In the genomic region with DNA sequence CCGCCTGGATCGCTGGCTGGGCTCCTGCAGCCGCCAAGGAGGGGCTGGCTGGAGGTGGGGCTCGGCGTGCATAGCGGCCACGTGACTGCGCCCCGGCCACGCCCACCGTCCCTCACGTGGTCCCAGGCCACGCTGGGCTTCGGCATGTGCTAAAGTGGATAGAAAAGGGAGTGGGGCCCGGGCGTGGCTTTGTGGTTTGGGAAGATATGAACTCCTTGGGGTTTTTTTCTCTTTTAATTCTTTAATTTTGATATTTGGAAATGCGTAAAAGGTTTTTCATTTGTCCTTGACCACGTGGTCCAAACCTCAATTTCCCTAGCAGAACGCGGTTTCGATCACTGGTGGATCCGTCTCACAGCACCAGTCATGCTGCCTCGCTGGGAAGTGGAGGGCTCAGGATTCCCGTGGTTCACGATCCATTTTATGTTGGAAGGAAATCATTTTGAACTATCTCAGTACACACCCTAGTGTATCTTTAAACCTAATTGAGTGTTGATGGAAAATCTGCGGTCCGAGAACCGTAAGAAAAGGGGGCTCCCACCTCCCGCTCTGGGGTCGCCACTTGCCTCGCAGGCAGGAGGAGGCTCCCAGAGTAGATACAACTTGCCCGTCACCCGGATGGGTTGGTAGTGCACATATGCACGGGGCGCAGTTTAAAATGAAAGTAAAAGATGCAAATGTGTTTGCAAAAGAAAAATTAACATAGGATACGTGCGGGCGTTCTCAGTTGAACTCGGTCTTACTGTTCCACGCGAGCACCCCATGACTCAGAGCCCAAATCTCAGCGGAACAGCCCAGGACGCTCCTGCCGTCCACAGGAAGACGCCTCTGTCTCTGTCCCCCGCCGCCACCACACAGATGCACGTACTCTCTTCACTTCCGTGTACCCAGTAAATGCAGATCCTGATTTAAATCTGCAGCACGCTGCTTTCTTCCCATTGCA, we compare ENCODE assay signal across 8 cellular contexts.
DNase-seq lines count a peak whose midpoint lies in the region; ATAC-seq and TF ChIP-seq lines count a peak whose summit lies in the region.

No MANE protein-coding gene starts in this region.

- H3K27me3 ChIP-seq in H9 (ENCODE audit: insufficient read depth, low read length) (no peaks in the 10 kb centered on the region), MG63 (no peaks in the 10 kb centered on the region), body of pancreas (no peaks in the 10 kb centered on the region)

- H3K56ac ChIP-seq in H9 (ENCODE audit: insufficient read length, low read depth, low read length), result no peak overlapping the region

- H3K36me3 ChIP-seq in MG63 (no peaks in the 10 kb centered on the region), body of pancreas (replicated peaks in 1 of 2; ENCODE audit: insufficient read depth in 1 of 2, low read depth in 2 of 2) (no peaks in the 10 kb centered on the region)

- no peak overlapping the region for H2BK5ac ChIP-seq in H9 (ENCODE audit: insufficient read length, low read length)

- H3K14ac ChIP-seq in H9 (ENCODE audit: insufficient read depth, low read length), result peak overlapping the region; percentile 86; the same call in 1 of the 2 replicates

- H2BK12ac ChIP-seq in H9 (ENCODE audit: insufficient read length, low read depth, low read length), result no peak overlapping the region

- no peaks in the 10 kb centered on the region for H3K9me3 Mint-ChIP-seq in H9

- no peak overlapping the region for H2AK5ac ChIP-seq in H9 (ENCODE audit: insufficient read length, low read length)

- H3K4me1 ChIP-seq in H9 (ENCODE audit: insufficient read depth, low read length) (peaks cover 14% of the 10 kb centered on the region; the same call in 1 of the 2 replicates), body of pancreas (peaks cover 14% of the 10 kb centered on the region)

- H3K4me3 ChIP-seq in MG63 (peak overlapping the region; percentile 55), body of pancreas (peak overlapping the region in 1 of 2 donors; percentile 35)

- H4K20me1 ChIP-seq in H9 (ENCODE audit: control insufficient read depth, insufficient read depth, insufficient read length), result no peaks in the 10 kb centered on the region

- peaks cover 0 to 1% (median 0%) of the 10 kb centered on the region in 3 experiments; a peak in 2 of 7 replicates for H3K36me3 Mint-ChIP-seq in H9 (ENCODE audit: insufficient read depth in 1 of 3, low read depth in 3 of 3)

- intact Hi-C loops in body of pancreas (cut with DNase I), result no loop called here

- TF ChIP-seq POLR2A in body of pancreas (IDR thresholded peaks at IDR 0.05), result peak in 2 of 3 donors; percentile 2 to 20

- H2AFZ ChIP-seq in H9 (ENCODE audit: low read length), result no peak overlapping the region

- H2BK20ac ChIP-seq in H9 (ENCODE audit: low read depth, low read length, poor library complexity, severe bottlenecking), result no peak overlapping the region

- H3K27ac ChIP-seq in H9 (ENCODE audit: insufficient read length, low read depth, low read length), result no peak overlapping the region
- peak overlapping the region in 3 of 4 donors; percentile 22 to 80 (median 54) for H3K27ac ChIP-seq in body of pancreas

- no peak overlapping the region for H3T11ph ChIP-seq in H9 (ENCODE audit: low read length)

- no peak overlapping the region for H3K4me2 ChIP-seq in H9 (ENCODE audit: insufficient read depth, insufficient read length, low read length)

- H3K23ac ChIP-seq in H9 (ENCODE audit: insufficient read length, low read depth, low read length), result no peak overlapping the region

- DNase-seq in EL, result peak; percentile 77
- DNase-seq in H9, result peak; percentile 63
- peak; percentile 93 for DNase-seq in MG63
- DNase-seq in UCSD-AML1 (lab: John Stamatoyannopoulos, UW; ENCODE audit: unreplicated experiment), result peak; percentile 44
- DNase-seq in body of pancreas, result peak; percentile 69 to 82 (median 76)
- DNase-seq in iPS-NIHi7 (ENCODE audit: extremely low spot score), result peak; percentile 78
- DNase-seq in stimulated activated CD4-positive, alpha-beta T cell treated with anti-CD3 and anti-CD28 coated beads, Interleukin-15, amount 100 ng/mL, for 24 hours, result peak; percentile 84
- no peak for DNase-seq in cerebellar nuclear complex (lab: John Stamatoyannopoulos, UW)

- no CpG with 5 or more reads among the region's 50 CpGs for WGBS in H9 (ENCODE audit: extremely low coverage, insufficient read length, low lambda C conversion rate)
- 47 to 52% methylated on average over 50 of the region's 50 CpGs for WGBS in body of pancreas, 2 donors

- H3K9ac ChIP-seq in H9 (ENCODE audit: extremely low read depth, insufficient read length, low read length), result no peak overlapping the region

- ATAC-seq in body of pancreas, result peak; percentile 77

- peaks cover 6% of the 10 kb centered on the region for H3K23me2 ChIP-seq in H9 (ENCODE audit: insufficient read length, low read depth, low read length, poor library complexity, severe bottlenecking)

- H3K27me3 Mint-ChIP-seq in H9 (ENCODE audit: low read depth), result no peaks in the 10 kb centered on the region

- TF ChIP-seq CTCF in H9 (conservative IDR thresholded peaks at IDR 0.05), result no peak
- no peak for TF ChIP-seq CTCF in body of pancreas (IDR thresholded peaks at IDR 0.05)

- no peak overlapping the region for H2BK15ac ChIP-seq in H9 (ENCODE audit: low read depth, low read length)

- H3K4me1 Mint-ChIP-seq in H9, result peaks cover 53 to 54% of the 10 kb centered on the region in 2 experiments

- H4K91ac ChIP-seq in H9 (ENCODE audit: insufficient read length, low read depth, low read length), result no peak overlapping the region

- peaks cover 6% of the 10 kb centered on the region for H3K79me1 ChIP-seq in H9 (ENCODE audit: insufficient read depth, low read depth, low read length, poor library complexity, severe bottlenecking)

- peak overlapping the region; percentile 31 to 35; a peak in 3 of 5 replicates for H3K4me3 Mint-ChIP-seq in H9

- peak overlapping the region; percentile 66 to 94 (median 84) for H3K27ac Mint-ChIP-seq in H9

- H3K18ac ChIP-seq in H9 (ENCODE audit: insufficient read length, low read depth, low read length), result peak overlapping the region; percentile 85

- no peak overlapping the region; the same call in 1 of the 2 replicates for H3K4ac ChIP-seq in H9 (ENCODE audit: low read depth, low read length)

- no peak overlapping the region for H2BK120ac ChIP-seq in H9 (ENCODE audit: low read depth, low read length, poor library complexity, severe bottlenecking)

- H4K8ac ChIP-seq in H9 (replicated peaks; ENCODE audit: insufficient read length, low read depth, low read length), result no peak overlapping the region

- H3K9me3 ChIP-seq in H9 (ENCODE audit: control insufficient read depth, low read depth, low read length) (no peaks in the 10 kb centered on the region), MG63 (no peaks in the 10 kb centered on the region), body of pancreas (no peaks in the 10 kb centered on the region)

- no peak overlapping the region for H4K5ac ChIP-seq in H9 (ENCODE audit: insufficient read length, low read depth, low read length)

- peaks cover 18% of the 10 kb centered on the region; the same call in 1 of the 2 replicates for H3K79me2 ChIP-seq in H9 (ENCODE audit: insufficient read depth, low read length)

Comparison
In these comparisons a context has a peak if more than half of its experiments do, and no peak if none do; other contexts are left out.
1. DNase-seq: peak in EL (single experiment), H9 (single experiment), MG63 (single experiment), UCSD-AML1 (single experiment), body of pancreas (4 of 4), iPS-NIHi7 (single experiment) and stimulated activated CD4-positive, alpha-beta T cell treated with anti-CD3 and anti-CD28 coated beads, Interleukin-15, amount 100 ng/mL, for 24 hours (single experiment); none in cerebellar nuclear complex (0 of 2).